ENCODE assay signal across 11 cellular contexts in the genomic region with DNA sequence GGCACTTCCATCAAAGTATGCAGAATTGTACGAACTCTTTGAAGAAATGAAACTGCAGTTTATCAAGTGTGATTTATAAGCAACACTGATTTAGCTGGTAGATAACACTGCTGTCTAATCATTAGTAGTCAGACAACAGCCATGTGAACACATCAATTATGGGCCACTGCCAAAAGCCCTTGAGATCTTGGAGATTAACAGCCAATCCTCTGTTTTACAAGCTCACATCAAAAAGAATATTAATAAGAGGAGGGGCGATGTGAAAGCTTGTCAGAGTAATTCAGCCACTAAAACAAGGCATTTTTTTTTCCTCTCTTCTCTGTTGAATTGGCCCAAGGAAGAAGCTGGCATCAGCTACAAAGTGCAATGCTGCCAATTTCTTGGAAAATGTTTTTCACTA. TPM values are rescaled to one million over a fixed set of nuclear protein-coding genes. Genes with fewer than 3 reads are reported as not detected.
DNase-seq lines count a peak whose midpoint lies in the region; ATAC-seq, FAIRE-seq and TF ChIP-seq lines count a peak whose summit lies in the region.
"Had no signal": no experiment of that assay in that cellular context is flagged by ENCODE, and none has a peak within 500 bp of the region (broad histone marks: within the 10 kb centered on the region; RNA-seq: fewer than 3 reads in every experiment).

No MANE protein-coding gene starts in this region.

- WGBS in GM23248 (ENCODE audit: low coverage in 1 of 2, low lambda C conversion rate in 2 of 2, missing lambda C conversion rate in 2 of 2), 2 experiments: 41 to 46% methylated on average over 2 of the region's 2 CpGs
- 14 to 22% methylated on average over 2 of the region's 2 CpGs for WGBS in pancreas, 2 donors

- no peak overlapping the region for H3K4me2 ChIP-seq in GM23248 (ENCODE audit: unreplicated experiment)

- no peak overlapping the region for H3K4me3 ChIP-seq in GM23248
- H3K4me3 ChIP-seq in pancreas: no peak overlapping the region

- H3K4me1 ChIP-seq in GM23248 (ENCODE audit: insufficient read depth) (no peaks in the 10 kb centered on the region), pancreas (peaks cover 22 to 50% (median 44%) of the 10 kb centered on the region in 3 donors)

- H3K79me2 ChIP-seq in GM23248 (ENCODE audit: insufficient read depth): no peaks in the 10 kb centered on the region

- H3K9ac ChIP-seq in GM23248: no peak overlapping the region

- DNase-seq in GM23248: peak; percentile 13
- DNase-seq in NCI-H446 treated with DMSO at 0.1 percent for 48 hours (lab: John Stamatoyannopoulos, UW): peak; percentile 95
- DNase-seq in dermis blood vessel endothelial cell: peak; percentile 20
- DNase-seq in pancreas: peak in 1 of 6 donors; percentile 30
- DNase-seq in SKM-1 (lab: John Stamatoyannopoulos, UW; ENCODE audit: unreplicated experiment): no peak
- no peak for DNase-seq in AG08395 (ENCODE audit: low spot score)
- no peak for DNase-seq in AG08396 (ENCODE audit: low spot score)
- DNase-seq: activated CD4-positive, alpha-beta T cell treated with anti-CD3 and anti-CD28 coated beads for 1 hour; natural killer cell; OCI-M1 had no signal

- H2AFZ ChIP-seq in GM23248: no peak overlapping the region

- H3K27me3 ChIP-seq in GM23248 (replicated peaks; ENCODE audit: insufficient read depth) (no peaks in the 10 kb centered on the region), pancreas (no peaks in the 10 kb centered on the region)

- no peak for TF ChIP-seq CTCF in pancreas (IDR thresholded peaks at IDR 0.05)

- ATAC-seq in pancreas (peak; percentile 12 to 62 (median 36)), GM21528 (IDR thresholded peaks at IDR 0.05; ENCODE audit: low FRiP score, unreplicated experiment) (no peak)
- ATAC-seq: natural killer cell had no signal

- no peaks in the 10 kb centered on the region for H4K20me1 ChIP-seq in GM23248 (ENCODE audit: insufficient read depth)

- intact Hi-C loops in pancreas (cut with DNase I): no loop called here

- H3F3A ChIP-seq in GM23248 (ENCODE audit: insufficient read depth): no peaks in the 10 kb centered on the region

- no peaks in the 10 kb centered on the region for H3K36me3 ChIP-seq in GM23248 (ENCODE audit: low read depth)
- no peaks in the 10 kb centered on the region for H3K36me3 ChIP-seq in pancreas

- in situ Hi-C loops in GM23248 (cut with MboI): no loop called here

- H3K27ac ChIP-seq in GM23248 (no peak overlapping the region), pancreas (peak overlapping the region in 1 of 4 donors; percentile 12)

- H3K9me3 ChIP-seq in GM23248 (ENCODE audit: low read depth): no peaks in the 10 kb centered on the region
- no peaks in the 10 kb centered on the region for H3K9me3 ChIP-seq in pancreas

- no peaks in the 10 kb centered on the region for H3K9me2 ChIP-seq in GM23248 (ENCODE audit: insufficient read depth)

- FAIRE-seq in pancreas (lab: Jason Lieb, UNC): no peak

RNA-seq across cellular contexts. Expression of a gene that starts 28.1 kb away (rescaled TPM):
- 2.1 and 2.4 TPM in 2 replicates for total RNA-seq in GM23248 (2014; rRNA removed; shearing (Covaris generic))
- 1.1 and 1.4 TPM in 2 replicates for polyA plus RNA-seq in GM23248 (2016; fragmentation: Nextera tagmentation; extraction: Ambion mirVana)
- 14.8 and 15.6 TPM in 2 replicates for total RNA-seq in dermis blood vessel endothelial cell
- 10 to 100 TPM in 5 of 6 donors, 1 to 10 TPM in 1; 9.3 to 21.6 (median 11.4) TPM for total RNA-seq in pancreas
- 10 to 100 TPM; 13.7 to 14.8 TPM for polyA plus RNA-seq in pancreas

Comparison
In these comparisons a context has a peak if more than half of its experiments do, and no peak if none do; other contexts are left out.
1. DNase-seq: peak in GM23248 (single experiment), NCI-H446 treated with DMSO at 0.1 percent for 48 hours (single experiment) and dermis blood vessel endothelial cell (single experiment); none in SKM-1 (single experiment), AG08395 (single experiment) and AG08396 (single experiment).